Comparison of ENCODE assay signal across 11 cellular contexts in the genomic region with DNA sequence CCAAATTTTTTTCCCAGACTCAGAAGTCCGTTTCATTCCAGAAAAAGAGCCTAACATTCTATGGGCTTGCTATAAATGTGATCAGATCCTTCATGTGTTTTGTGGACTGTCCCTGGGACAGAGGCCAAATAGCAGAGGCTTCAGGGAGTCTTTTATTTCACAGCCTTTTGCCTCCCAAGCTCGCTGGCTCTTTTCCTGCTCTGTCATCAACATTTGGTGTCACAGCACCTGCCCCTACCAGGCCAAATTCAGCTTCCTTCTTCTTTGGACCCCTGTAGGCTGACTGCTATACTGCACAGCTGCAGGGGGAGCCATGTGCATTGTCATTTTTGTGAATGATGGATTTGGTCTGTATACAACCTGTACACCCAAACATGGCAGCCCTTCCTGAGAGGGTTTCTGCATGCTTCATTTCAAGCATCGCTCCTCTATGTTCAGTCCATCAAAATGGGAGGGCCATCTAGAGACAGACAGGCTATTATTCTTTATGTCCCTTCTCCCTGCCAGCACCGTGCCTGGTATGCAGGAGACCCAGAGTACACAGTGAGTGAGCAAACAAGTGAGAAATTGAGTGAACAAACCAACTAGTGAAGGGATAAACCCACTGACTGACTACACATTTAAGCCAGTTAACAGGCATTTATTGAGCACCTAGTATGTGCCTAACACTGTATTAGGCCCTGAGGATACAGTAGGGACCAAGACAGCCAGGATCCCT. TPM values are rescaled to one million over a fixed set of nuclear protein-coding genes. Genes with fewer than 3 reads are reported as not detected.
DNase-seq lines count a peak whose midpoint lies in the region; ATAC-seq, FAIRE-seq and TF ChIP-seq lines count a peak whose summit lies in the region.
"Had no signal": no experiment of that assay in that cellular context is flagged by ENCODE, and none has a peak within 500 bp of the region (broad histone marks: within the 10 kb centered on the region; RNA-seq: fewer than 3 reads in every experiment).

No MANE protein-coding gene starts in this region.

- no peak overlapping the region for H3K4me3 ChIP-seq in DOHH2 (ENCODE audit: low read length)
- no peak overlapping the region for H3K4me3 ChIP-seq in keratinocyte (ENCODE audit: control insufficient read depth in 2 of 3, extremely low read depth in 1 of 3, insufficient read depth in 2 of 3, low read depth in 1 of 3, low read length in 3 of 3)
- H3K4me3 ChIP-seq: HAP-1, MG63, stomach had no signal

- no peak overlapping the region for H3K4me3 Mint-ChIP-seq in activated CD4-positive, alpha-beta memory T cell treated with anti-CD3 and anti-CD28 coated beads, Interleukin-2, amount 10 ng/mL, durations not matched to agents 7 days and 5 days

- H3K27me3 ChIP-seq in DOHH2 (ENCODE audit: control insufficient read depth, low read length) (no peaks in the 10 kb centered on the region), keratinocyte (ENCODE audit: control insufficient read depth, extremely low read depth, insufficient read depth, low read length) (no peaks in the 10 kb centered on the region)
- H3K27me3 ChIP-seq: MG63, neutrophil, stomach had no signal

- H2AFZ ChIP-seq in keratinocyte (ENCODE audit: control insufficient read depth, low read length) = no peak overlapping the region

- H3K27me3 Mint-ChIP-seq in activated CD4-positive, alpha-beta memory T cell treated with anti-CD3 and anti-CD28 coated beads, Interleukin-2, amount 10 ng/mL, durations not matched to agents 7 days and 5 days = no peaks in the 10 kb centered on the region

- no peak for ATAC-seq in HG02763 (IDR thresholded peaks at IDR 0.05; ENCODE audit: unreplicated experiment)

- H4K20me1 ChIP-seq in DOHH2 (ENCODE audit: control insufficient read depth, insufficient read depth, low read depth, low read length) (no peaks in the 10 kb centered on the region), keratinocyte (ENCODE audit: control insufficient read depth, extremely low read depth, insufficient read depth, low read length) (no peaks in the 10 kb centered on the region)

- H3K9ac ChIP-seq in keratinocyte (ENCODE audit: control insufficient read depth, extremely low read depth, insufficient read depth, low read length) = no peak overlapping the region

- peak; percentile 73 for DNase-seq in RPMI8226
- DNase-seq in keratinocyte (ENCODE audit: low read depth, low spot score) = no peak
- DNase-seq in activated CD4-positive, alpha-beta memory T cell treated with anti-CD3 and anti-CD28 coated beads, Interleukin-2, amount 10 ng/mL, durations not matched to agents 7 days and 5 days = no peak
- DNase-seq in AG20443 (ENCODE audit: low spot score) = no peak
- DNase-seq: MG63, NCI-H524 treated with DMSO at 0.1 percent for 48 hours, stomach had no signal

- no peak for FAIRE-seq in keratinocyte (lab: Jason Lieb, UNC)

- H3K4me1 Mint-ChIP-seq in activated CD4-positive, alpha-beta memory T cell treated with anti-CD3 and anti-CD28 coated beads, Interleukin-2, amount 10 ng/mL, durations not matched to agents 7 days and 5 days = no peaks in the 10 kb centered on the region

- H3K9me1 ChIP-seq in keratinocyte (ENCODE audit: control insufficient read depth, extremely low read depth, insufficient read depth, low read length) = no peaks in the 10 kb centered on the region

- H3K36me3 ChIP-seq in DOHH2 (ENCODE audit: control insufficient read depth, low read length) (0 out of 2 replicates have a peak, but pooled peaks cover 3% of the 10 kb centered on the region), keratinocyte (ENCODE audit: control insufficient read depth in 2 of 2, extremely low read depth in 1 of 2, insufficient read depth in 2 of 2, low read length in 2 of 2) (peaks cover 3 to 12% of the 10 kb centered on the region in 2 experiments)
- H3K36me3 ChIP-seq: HAP-1, MG63, neutrophil had no signal

- POLR2A ChIA-PET in activated CD4-positive, alpha-beta memory T cell treated with anti-CD3 and anti-CD28 coated beads, Interleukin-2, amount 10 ng/mL, durations not matched to agents 7 days and 5 days (lab: Charles Lee) = no interaction called here

- dilution Hi-C loops in keratinocyte (cut with MboI; ENCODE audit: extremely low pct_ligation_motif_present, low sequenced_read_pairs) = no loop called here

- no peaks in the 10 kb centered on the region for H3F3A ChIP-seq in DOHH2 (ENCODE audit: control insufficient read depth, insufficient read depth)

- no peaks in the 10 kb centered on the region for H3K9me2 ChIP-seq in DOHH2 (replicated peaks; ENCODE audit: control insufficient read depth, low read length)

- H3K4me2 ChIP-seq in DOHH2 (ENCODE audit: low read length) (no peak overlapping the region), keratinocyte (ENCODE audit: control insufficient read depth, extremely low read depth, insufficient read depth, low read depth, low read length) (no peak overlapping the region)

- CTCF ChIA-PET in activated CD4-positive, alpha-beta memory T cell treated with anti-CD3 and anti-CD28 coated beads, Interleukin-2, amount 10 ng/mL, durations not matched to agents 7 days and 5 days (lab: Charles Lee) = no interaction called here

- H3K27ac ChIP-seq in DOHH2 (ENCODE audit: low read depth, low read length) (no peak overlapping the region), keratinocyte (ENCODE audit: control insufficient read depth, insufficient read depth, low read length) (no peak overlapping the region)
- H3K27ac ChIP-seq: neutrophil, stomach had no signal

- H3K9me3 ChIP-seq in DOHH2 (ENCODE audit: control insufficient read depth, insufficient read depth, low read length) = no peaks in the 10 kb centered on the region
- H3K9me3 ChIP-seq in keratinocyte (ENCODE audit: control insufficient read depth, low read depth, low read length) = no peaks in the 10 kb centered on the region
- H3K9me3 ChIP-seq: HAP-1, MG63, neutrophil, stomach had no signal

- H3K27ac Mint-ChIP-seq in activated CD4-positive, alpha-beta memory T cell treated with anti-CD3 and anti-CD28 coated beads, Interleukin-2, amount 10 ng/mL, durations not matched to agents 7 days and 5 days = no peak overlapping the region

- H3K79me2 ChIP-seq in DOHH2 (ENCODE audit: control insufficient read depth, low read length) = no peaks in the 10 kb centered on the region
- no peaks in the 10 kb centered on the region for H3K79me2 ChIP-seq in keratinocyte (ENCODE audit: control insufficient read depth, insufficient read depth, low read length)

- peak; percentile 26 for TF ChIP-seq CTCF in DOHH2 (IDR thresholded peaks at IDR 0.05; ENCODE audit: low read depth, low read length, poor library complexity, severe bottlenecking)
- TF ChIP-seq CTCF in keratinocyte (optimal IDR thresholded peaks at IDR 0.05 in 1 of 3, IDR thresholded peaks at IDR 0.05 in 1 of 3, conservative IDR thresholded peaks at IDR 0.05 in 1 of 3; ENCODE audit: extremely low read depth in 1 of 3, insufficient read depth in 2 of 3, low read length in 3 of 3) = peak in 2 of 3 experiments; percentile 2 to 6

- peaks cover 3% of the 10 kb centered on the region for H3K9me3 Mint-ChIP-seq in activated CD4-positive, alpha-beta memory T cell treated with anti-CD3 and anti-CD28 coated beads, Interleukin-2, amount 10 ng/mL, durations not matched to agents 7 days and 5 days

- H3K36me3 Mint-ChIP-seq in activated CD4-positive, alpha-beta memory T cell treated with anti-CD3 and anti-CD28 coated beads, Interleukin-2, amount 10 ng/mL, durations not matched to agents 7 days and 5 days (ENCODE audit: low read depth) = no peaks in the 10 kb centered on the region

- H3K4me1 ChIP-seq in DOHH2 (ENCODE audit: control insufficient read depth, low read length) = peaks cover 9% of the 10 kb centered on the region
- H3K4me1 ChIP-seq in keratinocyte (ENCODE audit: control insufficient read depth, extremely low read depth, insufficient read depth, low read length) = no peaks in the 10 kb centered on the region
- H3K4me1 ChIP-seq: HAP-1, stomach had no signal

RNA-seq across cellular contexts. Expression of a gene that starts 17.9 kb away (rescaled TPM):
- polyA plus RNA-seq in keratinocyte = 20.6 to 24.6 TPM (median 21.7 TPM) in 3 replicates
- 4.9 TPM for polyA plus RNA-seq in keratinocyte (2011; ENCODE audit: low read depth)
- 14.5 and 18.2 TPM in 2 replicates for polyA plus RNA-seq in keratinocyte (2011; cell fraction: cytosol; rRNA removed)
- polyA plus RNA-seq in keratinocyte (2011; cell fraction: nucleus; rRNA removed) = 20.6 and 21.1 TPM in 2 replicates
- polyA plus RNA-seq in keratinocyte (2012; ENCODE audit: low replicate concordance) = 7.5 and 14.5 TPM in 2 replicates
- polyA minus RNA-seq in keratinocyte = 4.9 to 15.7 TPM (median 13.8 TPM) in 3 replicates
- polyA minus RNA-seq in keratinocyte (2011; cell fraction: cytosol; rRNA and poly(A)+ RNA removed) = 8.2 TPM
- 4.5 and 16.3 TPM in 2 replicates for polyA minus RNA-seq in keratinocyte (2011; cell fraction: nucleus; rRNA and poly(A)+ RNA removed)
- 10 to 100 TPM; 10.7 to 11.2 TPM for total RNA-seq in activated CD4-positive, alpha-beta memory T cell treated with anti-CD3 and anti-CD28 coated beads, Interleukin-2, amount 10 ng/mL, durations not matched to agents 7 days and 5 days

RNA-seq across cellular contexts. Expression of a gene that starts 18.1 kb away (rescaled TPM):
- 10.5 to 12.5 TPM (median 11.2 TPM) in 3 replicates for polyA plus RNA-seq in keratinocyte
- polyA plus RNA-seq in keratinocyte (2011; ENCODE audit: low read depth) = 10.5 TPM
- 7.7 and 14.5 TPM in 2 replicates for polyA plus RNA-seq in keratinocyte (2011; cell fraction: cytosol; rRNA removed)
- polyA plus RNA-seq in keratinocyte (2011; cell fraction: nucleus; rRNA removed) = 10.8 and 11.0 TPM in 2 replicates
- polyA plus RNA-seq in keratinocyte (2012; ENCODE audit: low replicate concordance) = 6.3 and 9.5 TPM in 2 replicates
- 1.2 to 10.8 TPM (median 9.9 TPM) in 3 replicates for polyA minus RNA-seq in keratinocyte
- polyA minus RNA-seq in keratinocyte (2011; cell fraction: cytosol; rRNA and poly(A)+ RNA removed) = 7.7 TPM
- polyA minus RNA-seq in keratinocyte (2011; cell fraction: nucleus; rRNA and poly(A)+ RNA removed) = 3.5 and 7.8 TPM in 2 replicates
- total RNA-seq in activated CD4-positive, alpha-beta memory T cell treated with anti-CD3 and anti-CD28 coated beads, Interleukin-2, amount 10 ng/mL, durations not matched to agents 7 days and 5 days = 1 to 10 TPM; 6.3 to 8.5 TPM

RNA-seq across cellular contexts. Expression of a gene that starts 44.5 kb away (rescaled TPM):
- polyA plus RNA-seq in keratinocyte = 9.2 to 12.9 TPM (median 12.2 TPM) in 3 replicates
- 11.9 TPM for polyA plus RNA-seq in keratinocyte (2011; ENCODE audit: low read depth)
- polyA plus RNA-seq in keratinocyte (2011; cell fraction: cytosol; rRNA removed) = 10.4 and 15.0 TPM in 2 replicates
- polyA plus RNA-seq in keratinocyte (2011; cell fraction: nucleus; rRNA removed) = 14.8 and 15.1 TPM in 2 replicates
- 9.1 and 13.2 TPM in 2 replicates for polyA plus RNA-seq in keratinocyte (2012; ENCODE audit: low replicate concordance)
- polyA minus RNA-seq in keratinocyte = 4.5 to 12.9 TPM (median 8.1 TPM) in 3 replicates
- 10.4 TPM for polyA minus RNA-seq in keratinocyte (2011; cell fraction: cytosol; rRNA and poly(A)+ RNA removed)
- 6.8 and 14.3 TPM in 2 replicates for polyA minus RNA-seq in keratinocyte (2011; cell fraction: nucleus; rRNA and poly(A)+ RNA removed)
- total RNA-seq in activated CD4-positive, alpha-beta memory T cell treated with anti-CD3 and anti-CD28 coated beads, Interleukin-2, amount 10 ng/mL, durations not matched to agents 7 days and 5 days = 10 to 100 TPM; 50.7 to 51.2 TPM

RNA-seq across cellular contexts. Expression of a gene that starts 50.6 kb away (rescaled TPM):
- 13.6 to 21.5 TPM (median 15.2 TPM) in 3 replicates for polyA plus RNA-seq in keratinocyte
- 14.6 TPM for polyA plus RNA-seq in keratinocyte (2011; ENCODE audit: low read depth)
- 12.4 and 15.5 TPM in 2 replicates for polyA plus RNA-seq in keratinocyte (2011; cell fraction: cytosol; rRNA removed)
- polyA plus RNA-seq in keratinocyte (2011; cell fraction: nucleus; rRNA removed) = 20.1 and 24.9 TPM in 2 replicates
- polyA plus RNA-seq in keratinocyte (2012; ENCODE audit: low replicate concordance) = 9.0 and 15.8 TPM in 2 replicates
- polyA minus RNA-seq in keratinocyte = 24.6 to 29.0 TPM (median 27.1 TPM) in 3 replicates
- 18.6 TPM for polyA minus RNA-seq in keratinocyte (2011; cell fraction: cytosol; rRNA and poly(A)+ RNA removed)
- 14.1 and 21.5 TPM in 2 replicates for polyA minus RNA-seq in keratinocyte (2011; cell fraction: nucleus; rRNA and poly(A)+ RNA removed)
- 1 to 10 TPM; 4.5 to 6.1 TPM for total RNA-seq in activated CD4-positive, alpha-beta memory T cell treated with anti-CD3 and anti-CD28 coated beads, Interleukin-2, amount 10 ng/mL, durations not matched to agents 7 days and 5 days
